ENCODE assay signal across 10 cellular contexts in the genomic region with DNA sequence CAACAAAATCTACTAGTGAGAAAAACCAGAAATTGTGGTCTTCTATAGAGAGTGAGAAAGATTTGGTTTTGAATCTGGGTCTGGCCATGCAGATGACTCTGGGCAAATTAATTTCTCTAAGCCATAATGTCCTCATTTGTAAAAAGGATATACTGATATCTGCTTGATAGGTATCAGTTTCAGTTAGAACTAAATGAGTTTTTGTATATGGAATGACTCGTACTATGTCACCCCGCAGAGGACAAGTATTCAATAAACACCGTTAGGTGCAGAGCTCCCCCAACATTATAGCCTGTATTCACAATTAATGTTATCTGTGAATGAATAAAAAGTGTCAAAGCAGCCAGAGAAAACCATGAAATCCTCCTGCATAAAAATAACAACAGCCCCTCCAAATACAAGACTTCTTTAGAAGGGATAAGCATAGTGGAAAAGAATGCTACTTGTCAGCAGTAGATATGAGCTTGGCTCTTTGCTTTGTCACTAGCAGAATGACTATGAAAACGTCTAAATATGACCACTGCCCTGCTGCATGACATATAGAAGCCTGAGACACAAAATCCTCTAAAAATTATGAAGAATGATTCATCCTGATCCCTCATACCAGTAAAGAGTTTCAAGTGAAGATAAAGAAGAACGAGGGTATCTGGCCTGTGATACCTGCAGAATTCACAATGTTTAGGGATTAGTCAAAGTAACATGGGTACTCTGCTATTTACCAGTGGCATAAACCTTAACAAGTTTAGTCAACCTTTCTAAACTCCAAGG. TPM values are rescaled to one million over a fixed set of nuclear protein-coding genes. Genes with fewer than 3 reads are reported as not detected.
DNase-seq lines count a peak whose midpoint lies in the region; ATAC-seq and TF ChIP-seq lines count a peak whose summit lies in the region.
"Had no signal": no experiment of that assay in that cellular context is flagged by ENCODE, and none has a peak within 500 bp of the region (broad histone marks: within the 10 kb centered on the region; RNA-seq: fewer than 3 reads in every experiment).

No MANE protein-coding gene starts in this region.

- H3K36me3 ChIP-seq in SK-N-MC (ENCODE audit: insufficient read depth, low read length): no peaks in the 10 kb centered on the region
- H3K36me3 ChIP-seq: neutrophil had no signal

- ATAC-seq in GM21786 (IDR thresholded peaks at IDR 0.05; ENCODE audit: unreplicated experiment) (peak; percentile 58), left colon (no peak), HG03521 (IDR thresholded peaks at IDR 0.05; ENCODE audit: unreplicated experiment) (no peak)

- H3K9me3 ChIP-seq in SK-N-MC (ENCODE audit: low read depth, low read length): no peaks in the 10 kb centered on the region
- H3K9me3 ChIP-seq: neutrophil had no signal

- TF ChIP-seq CTCF in fibroblast of villous mesenchyme (IDR thresholded peaks at IDR 0.05; ENCODE audit: insufficient read depth, low read depth, low read length): no peak

- peak overlapping the region; percentile 19; the same call in 1 of the 2 replicates for H3K27ac ChIP-seq in SK-N-MC
- H3K27ac ChIP-seq: neutrophil had no signal

- H3K4me3 ChIP-seq in SK-N-MC (no peak overlapping the region), fibroblast of villous mesenchyme (ENCODE audit: low read depth, low read length) (no peak overlapping the region)

- DNase-seq in EH (ENCODE audit: low read depth): peak; percentile 59
- no peak for DNase-seq in SK-N-MC (ENCODE audit: low read depth, low spot score)
- peak; percentile 11 for DNase-seq in fibroblast of villous mesenchyme (ENCODE audit: low read depth)
- DNase-seq in left colon: no peak
- DNase-seq in stimulated activated naive CD4-positive, alpha-beta T cell (lab: John Stamatoyannopoulos, UW): no peak
- no peak for DNase-seq in CD1c-positive myeloid dendritic cell (ENCODE audit: extremely low spot score)
- DNase-seq: NCI-H1417 treated with DMSO at 0.1 percent for 48 hours had no signal

- intact Hi-C loops in left colon (cut with DNase I, micrococcal nuclease): no loop called here

- H3K9ac ChIP-seq in SK-N-MC (ENCODE audit: insufficient read length): no peak overlapping the region

RNA-seq across cellular contexts. Expression of a gene that starts 17.8 kb away (rescaled TPM):
- 9.0 and 9.1 TPM in 2 replicates for total RNA-seq in fibroblast of villous mesenchyme
- 10 to 100 TPM; 33.3 to 34.2 TPM for total RNA-seq in left colon

RNA-seq across cellular contexts. Expression of a gene that starts 54.7 kb away (rescaled TPM):
- total RNA-seq in fibroblast of villous mesenchyme: 155 and 234 TPM in 2 replicates
- 100 to 1,000 TPM; 274 to 339 TPM for total RNA-seq in left colon

Comparison
In these comparisons a context has a peak if more than half of its experiments do, and no peak if none do; other contexts are left out.
1. DNase-seq: peak in EH (single experiment) and fibroblast of villous mesenchyme (single experiment); none in SK-N-MC (single experiment), left colon (0 of 2), stimulated activated naive CD4-positive, alpha-beta T cell (0 of 6) and CD1c-positive myeloid dendritic cell (single experiment).